ENCODE assay signal across 15 cellular contexts in the genomic region with DNA sequence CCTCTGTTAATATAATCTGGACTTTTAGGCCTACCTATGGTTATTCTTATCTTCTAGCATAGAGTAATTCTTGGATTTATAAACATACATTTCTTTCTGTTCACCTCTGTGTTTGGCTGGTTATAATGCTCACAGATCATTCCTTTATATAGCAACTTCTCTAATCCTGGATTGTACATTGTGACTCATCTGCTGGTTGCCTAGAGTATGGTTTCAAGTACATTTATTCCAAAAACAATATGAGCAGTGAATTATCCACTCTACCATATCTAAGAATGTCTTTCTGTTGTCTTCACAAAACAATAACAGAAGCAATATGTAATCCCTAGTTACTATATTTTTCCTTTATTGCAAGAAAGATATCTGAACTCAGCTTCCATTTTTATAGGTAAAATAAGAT. TPM values are rescaled to one million over a fixed set of nuclear protein-coding genes. Genes with fewer than 3 reads are reported as not detected.
DNase-seq lines count a peak whose midpoint lies in the region; ATAC-seq, FAIRE-seq and TF ChIP-seq lines count a peak whose summit lies in the region.
"Had no signal": no experiment of that assay in that cellular context is flagged by ENCODE, and none has a peak within 500 bp of the region (broad histone marks: within the 10 kb centered on the region; RNA-seq: fewer than 3 reads in every experiment).

No MANE protein-coding gene starts in this region.

- FAIRE-seq in RCC 7860 (lab: Jason Lieb, UNC) (peak; percentile 63), D721Med (lab: Jason Lieb, UNC) (no peak)

- intact Hi-C loops in mucosa of descending colon (cut with DNase I, micrococcal nuclease): no loop called here

- no peaks in the 10 kb centered on the region for H3K9me3 ChIP-seq in mucosa of descending colon

- ATAC-seq in mucosa of descending colon (peak; percentile 44), HG02870 (IDR thresholded peaks at IDR 0.05; ENCODE audit: unreplicated experiment) (no peak)
- no peak for ATAC-seq in activated CD4-positive, CD25-positive, alpha-beta regulatory T cell treated with anti-CD3 and anti-CD28 coated beads, Interleukin-2, amount 50 U/mL, for 24 hours

- no peaks in the 10 kb centered on the region for H3K36me3 ChIP-seq in mucosa of descending colon (ENCODE audit: low read depth)

- peaks cover 8% of the 10 kb centered on the region for H3K4me1 ChIP-seq in mucosa of descending colon (ENCODE audit: low read depth)

- DNase-seq in AG08395 (ENCODE audit: low spot score) (peak; percentile 47), RCC 7860 (ENCODE audit: low spot score) (peak; percentile 60), epithelial cell of esophagus (ENCODE audit: low read depth) (peak; percentile 59), mucosa of descending colon (no peak), DMS 273 treated with DMSO at 0.1 percent for 48 hours (lab: John Stamatoyannopoulos, UW) (no peak), D721Med (ENCODE audit: insufficient read length, low spot score) (no peak)
- DNase-seq: activated B cell treated with CpG ODN at 0.5 μM for 24 hours; activated CD8-positive, alpha-beta memory T cell treated with anti-CD3 and anti-CD28 coated beads, Interleukin-2, amount 50 U/mL, for 4 hours; activated naive CD8-positive, alpha-beta T cell treated with anti-CD3 and anti-CD28 coated beads, Interleukin-2, amount 10 ng/mL, durations not matched to agents 7 days and 5 days; AML-193; DND-41; H9 had no signal

- H3K4me3 ChIP-seq in epithelial cell of esophagus (ENCODE audit: low read length) (no peak overlapping the region), mucosa of descending colon (no peak overlapping the region)
- H3K4me3 ChIP-seq: hepatocyte had no signal

- TF ChIP-seq CTCF in epithelial cell of esophagus (IDR thresholded peaks at IDR 0.05; ENCODE audit: insufficient read depth, low read depth, low read length, missing control alignments) (no peak), mucosa of descending colon (IDR thresholded peaks at IDR 0.05) (no peak), D721Med (IDR thresholded peaks at IDR 0.05; ENCODE audit: insufficient read depth, missing control alignments) (no peak)

RNA-seq across cellular contexts. Expression of a gene that starts 35.3 kb away (rescaled TPM):
- total RNA-seq in mucosa of descending colon: 10 to 100 TPM in 1 of 3 donors, 1 to 10 TPM in 2; 4.1 to 12.1 (median 5.1) TPM

Comparison
In these comparisons a context has a peak if more than half of its experiments do, and no peak if none do; other contexts are left out.
1. DNase-seq: peak in AG08395 (single experiment), RCC 7860 (single experiment) and epithelial cell of esophagus (single experiment); none in mucosa of descending colon (0 of 3), DMS 273 treated with DMSO at 0.1 percent for 48 hours (single experiment) and D721Med (single experiment).